Comparison of ENCODE assay signal across 17 cellular contexts in genomic region chr14:89673499-89674225, GRCh38.
DNase-seq lines count a peak whose midpoint lies in the region; ATAC-seq, FAIRE-seq and TF ChIP-seq lines count a peak whose summit lies in the region.
"Had no signal": no experiment of that assay in that cellular context is flagged by ENCODE, and none has a peak within 500 bp of the region (broad histone marks: within the 10 kb centered on the region; RNA-seq: fewer than 3 reads in every experiment).

No MANE protein-coding gene starts in this region.

- no peak for TF ChIP-seq RAD21 in IMR-90 (IDR thresholded peaks at IDR 0.05; ENCODE audit: low read length)

- FAIRE-seq in astrocyte (lab: Jason Lieb, UNC) = no peak

- no peak for TF ChIP-seq POLR2A in IMR-90 (IDR thresholded peaks at IDR 0.05; ENCODE audit: low read depth, low read length)
- TF ChIP-seq POLR2A in lower leg skin (IDR thresholded peaks at IDR 0.05) = no peak

- H3K14ac ChIP-seq in IMR-90 (replicated peaks; ENCODE audit: low read depth, low read length) = no peak overlapping the region

- no peak overlapping the region for H2BK5ac ChIP-seq in IMR-90 (ENCODE audit: low read depth, low read length, poor library complexity, severe bottlenecking)

- H3K4me2 ChIP-seq in IMR-90 (ENCODE audit: low read depth, low read length) = no peak overlapping the region
- no peak overlapping the region for H3K4me2 ChIP-seq in astrocyte (ENCODE audit: low read length)

- H4K5ac ChIP-seq in IMR-90 (ENCODE audit: low read depth, low read length) = no peak overlapping the region

- H4K20me1 ChIP-seq in IMR-90 (ENCODE audit: insufficient read depth, low read length) = no peaks in the 10 kb centered on the region
- H4K20me1 ChIP-seq in astrocyte (ENCODE audit: insufficient read depth, low read length) = no peaks in the 10 kb centered on the region

- intact Hi-C loops in CD4-positive, alpha-beta T cell (cut with DNase I, micrococcal nuclease) = no loop called here
- intact Hi-C loops in IMR-90 (cut with micrococcal nuclease) = no loop called here
- intact Hi-C loops in left colon (cut with DNase I, micrococcal nuclease) = no loop called here
- intact Hi-C loops in lower leg skin (cut with DNase I; ENCODE audit: low total_unique reads) = no loop called here

- DNase-seq in CD4-positive, alpha-beta T cell = peak in 1 of 10 experiments; percentile 13
- DNase-seq in IMR-90 = peak; percentile 66
- peak; percentile 71 for DNase-seq in astrocyte (ENCODE audit: low read depth)
- peak; percentile 40 to 68 for DNase-seq in left colon
- DNase-seq in HPDE6-E6E7 (ENCODE audit: extremely low spot score) = no peak
- DNase-seq in lower leg skin (ENCODE audit: low spot score in 2 of 2) = no peak
- DNase-seq in NCI-H524 (lab: John Stamatoyannopoulos, UW) = no peak
- no peak for DNase-seq in DMS 273 (lab: John Stamatoyannopoulos, UW; ENCODE audit: unreplicated experiment)
- DNase-seq: activated CD4-positive, CD25-positive, alpha-beta regulatory T cell; C1 segment of cervical spinal cord; effector CD4-positive, alpha-beta T cell; hippocampal formation; lower lobe of right lung; NCI-H1048; NCI-H69; occipital lobe had no signal

- no peak overlapping the region for H3K4me3 Mint-ChIP-seq in CD4-positive, alpha-beta T cell
- H3K4me3 Mint-ChIP-seq in astrocyte (ENCODE audit: unreplicated experiment) = no peak overlapping the region

- no peak overlapping the region for H3K27ac ChIP-seq in CD4-positive, alpha-beta T cell (ENCODE audit: low read depth, low read length)
- H3K27ac ChIP-seq in IMR-90 (ENCODE audit: insufficient read depth, low read length) (no peak overlapping the region), astrocyte (ENCODE audit: low read depth, low read length) (no peak overlapping the region)
- H3K27ac ChIP-seq: HL-60, lower lobe of right lung had no signal

- H2BK120ac ChIP-seq in IMR-90 (ENCODE audit: low read depth, low read length) = no peak overlapping the region

- no peak for TF ChIP-seq CTCF in CD4-positive, alpha-beta T cell (IDR thresholded peaks at IDR 0.05)
- no peak for TF ChIP-seq CTCF in IMR-90 (conservative IDR thresholded peaks at IDR 0.05; ENCODE audit: low read depth, low read length)
- TF ChIP-seq CTCF in astrocyte (IDR thresholded peaks at IDR 0.05; ENCODE audit: insufficient read depth, low read depth, low read length) = no peak
- TF ChIP-seq CTCF in lower leg skin (IDR thresholded peaks at IDR 0.05) = no peak

- H3K36me3 Mint-ChIP-seq in CD4-positive, alpha-beta T cell (ENCODE audit: low read depth) = no peaks in the 10 kb centered on the region
- H3K36me3 Mint-ChIP-seq in astrocyte (ENCODE audit: low read depth, unreplicated experiment) = no peaks in the 10 kb centered on the region

- no TSS peak for BruUV-seq in IMR-90 (replicated peaks; lab: Mats Ljungman, UMichigan)

- no peaks in the 10 kb centered on the region for H3K79me1 ChIP-seq in IMR-90 (ENCODE audit: low read depth in 1 of 2, low read length in 2 of 2)

- no peak overlapping the region for H3K4me3 ChIP-seq in IMR-90 (ENCODE audit: insufficient read depth, low read depth, low read length)
- H3K4me3 ChIP-seq in astrocyte (ENCODE audit: insufficient read depth, low read depth, low read length) = no peak overlapping the region
- no peak overlapping the region for H3K4me3 ChIP-seq in lower leg skin (ENCODE audit: low read depth, poor library complexity, severe bottlenecking)
- H3K4me3 ChIP-seq: lower lobe of right lung had no signal

- WGBS in IMR-90 (ENCODE audit: extremely low coverage in 2 of 2, insufficient read length in 1 of 2), 2 experiments = 100% methylated on average over 1 of the region's 7 CpGs; no CpG with 5 or more reads in 1 of the 2 experiments
- WGBS in lower leg skin, 2 donors = 60 to 65% methylated on average over 7 of the region's 7 CpGs

- no peaks in the 10 kb centered on the region for H3K79me2 ChIP-seq in astrocyte (ENCODE audit: insufficient read depth, low read length)

- H3K9me3 Mint-ChIP-seq in CD4-positive, alpha-beta T cell = no peaks in the 10 kb centered on the region
- no peaks in the 10 kb centered on the region for H3K9me3 Mint-ChIP-seq in astrocyte (ENCODE audit: unreplicated experiment)

- peak overlapping the region; percentile 38 for H2AK9ac ChIP-seq in IMR-90 (replicated peaks; ENCODE audit: low read depth, low read length, poor library complexity)

- H3K4ac ChIP-seq in IMR-90 (ENCODE audit: low read depth, low read length) = no peak overlapping the region

- ATAC-seq in CD4-positive, alpha-beta T cell (ENCODE audit: poor library complexity) = peak; percentile 59
- ATAC-seq in IMR-90 (ENCODE audit: low read depth) = peak; percentile 91
- ATAC-seq in left colon = peak; percentile 85
- ATAC-seq: lower lobe of right lung had no signal

- no peaks in the 10 kb centered on the region for H3K27me3 ChIP-seq in CD4-positive, alpha-beta T cell (ENCODE audit: control insufficient read depth, insufficient read depth, low read length)
- H3K27me3 ChIP-seq in IMR-90 (ENCODE audit: control insufficient read depth, insufficient read depth, low read length) (no peaks in the 10 kb centered on the region), astrocyte (ENCODE audit: insufficient read depth, low read length) (no peaks in the 10 kb centered on the region)

- H3K36me3 ChIP-seq in IMR-90 (ENCODE audit: control insufficient read depth, insufficient read depth, low read length) (no peaks in the 10 kb centered on the region), astrocyte (ENCODE audit: insufficient read depth, low read length) (no peaks in the 10 kb centered on the region)
- H3K36me3 ChIP-seq: lower lobe of right lung had no signal

- H3K56ac ChIP-seq in IMR-90 (ENCODE audit: extremely low read depth, insufficient read depth, low read length) = no peak overlapping the region

- POLR2A ChIA-PET in CD4-positive, alpha-beta T cell (lab: Charles Lee) = interaction anchor here (1.2 kb wide), 1 partner anchor 47 kb away, joined by 3 read pairs; no protein-coding TSS in a partner anchor
- POLR2A ChIA-PET in IMR-90 (lab: Charles Lee; ENCODE audit: unreplicated experiment) = no interaction called here

- H2BK20ac ChIP-seq in IMR-90 (ENCODE audit: low read depth, low read length) = 0 out of 2 replicates have a peak overlapping the region, but pooled peaks have one; percentile 0

- H3K27ac Mint-ChIP-seq in CD4-positive, alpha-beta T cell = peak overlapping the region; percentile 50
- no peak overlapping the region for H3K27ac Mint-ChIP-seq in astrocyte (ENCODE audit: unreplicated experiment)

- no peak overlapping the region for H3K23ac ChIP-seq in IMR-90 (ENCODE audit: low read depth, low read length)

- in situ Hi-C loops in IMR-90 (cut with MboI; ENCODE audit: low sequenced_read_pairs) = no loop called here

- H2AFZ ChIP-seq in IMR-90 (replicated peaks; ENCODE audit: low read length, poor library complexity) (peak overlapping the region; percentile 50), astrocyte (ENCODE audit: low read depth, low read length) (no peak overlapping the region)

- H4K91ac ChIP-seq in IMR-90 (ENCODE audit: insufficient read depth, low read depth, low read length) = peak overlapping the region; percentile 8; the same call in 1 of the 2 replicates

- H3K4me1 Mint-ChIP-seq in CD4-positive, alpha-beta T cell (ENCODE audit: low read depth) = peaks cover 49% of the 10 kb centered on the region
- peaks cover 16% of the 10 kb centered on the region for H3K4me1 Mint-ChIP-seq in astrocyte (ENCODE audit: low read depth, unreplicated experiment)

- CTCF ChIA-PET in CD4-positive, alpha-beta T cell (lab: Charles Lee) = interaction anchor here (0.7 kb wide), 1 partner anchor 178 kb away, joined by 3 read pairs; no protein-coding TSS in a partner anchor
- CTCF ChIA-PET in IMR-90 (lab: Yijun Ruan, JAX) = interaction anchor here (0.6 to 1.0 kb wide), 3 partner anchors 27 to 360 kb away, joined by 3 to 4 read pairs (median 3); no protein-coding TSS in a partner anchor

- no peak overlapping the region for H2BK15ac ChIP-seq in IMR-90 (ENCODE audit: low read depth, low read length)

- H3K9me3 ChIP-seq in CD4-positive, alpha-beta T cell (ENCODE audit: control insufficient read depth, low read length) = no peaks in the 10 kb centered on the region
- no peaks in the 10 kb centered on the region for H3K9me3 ChIP-seq in IMR-90 (ENCODE audit: control insufficient read depth, insufficient read depth, low read length)
- H3K9me3 ChIP-seq in astrocyte (ENCODE audit: insufficient read depth, low read depth, low read length) = no peaks in the 10 kb centered on the region
- H3K9me3 ChIP-seq: lower lobe of right lung had no signal

- no peak overlapping the region; a peak in 1 of 4 replicates for H4K8ac ChIP-seq in IMR-90 (ENCODE audit: low read depth in 2 of 2, low read length in 2 of 2)

- peaks cover 2% of the 10 kb centered on the region for H3K4me1 ChIP-seq in IMR-90 (ENCODE audit: control insufficient read depth, insufficient read depth, low read length)
- H3K4me1 ChIP-seq in astrocyte (ENCODE audit: insufficient read depth, low read length) = no peaks in the 10 kb centered on the region
- H3K4me1 ChIP-seq: lower lobe of right lung had no signal

- dilution Hi-C loops in IMR-90 (cut with HindIII; ENCODE audit: low sequenced_read_pairs, unreplicated experiment) = no loop called here

- H3K9me1 ChIP-seq in IMR-90 (ENCODE audit: insufficient read depth, low read length) = no peaks in the 10 kb centered on the region

- no peak overlapping the region for H3K18ac ChIP-seq in IMR-90 (ENCODE audit: low read depth, low read length)

- no peak overlapping the region for H2AK5ac ChIP-seq in IMR-90 (ENCODE audit: low read depth, low read length)

- H3K27me3 Mint-ChIP-seq in CD4-positive, alpha-beta T cell = no peaks in the 10 kb centered on the region
- H3K27me3 Mint-ChIP-seq in astrocyte (ENCODE audit: low read depth, unreplicated experiment) = no peaks in the 10 kb centered on the region

- H3K9ac ChIP-seq in IMR-90 (ENCODE audit: low read depth, low read length) (no peak overlapping the region), astrocyte (ENCODE audit: low read length) (no peak overlapping the region)

TF ChIP-seq in IMR-90, 13 proteins besides CTCF, POLR2A, EP300 and RAD21 (continues in another document):
- TF ChIP-seq MAFK (IDR thresholded peaks at IDR 0.05; ENCODE audit: low read depth, low read length) (no peak), NFE2L2 (IDR thresholded peaks at IDR 0.05; ENCODE audit: low read depth, low read length) (no peak), SMC3 (IDR thresholded peaks at IDR 0.05; ENCODE audit: low read depth, low read length) (no peak), USF2 (IDR thresholded peaks at IDR 0.05; ENCODE audit: low read depth, low read length) (no peak), RFX5 (IDR thresholded peaks at IDR 0.05; ENCODE audit: low read depth, low read length) (no peak), BHLHE40 (IDR thresholded peaks at IDR 0.05; ENCODE audit: low read depth, low read length) (no peak), CHD1 (IDR thresholded peaks at IDR 0.05; ENCODE audit: low read depth, low read length) (no peak)

Comparison
In these comparisons a context has a peak if more than half of its experiments do, and no peak if none do; other contexts are left out.
1. DNase-seq: peak in IMR-90 (single experiment), astrocyte (single experiment) and left colon (2 of 2); none in HPDE6-E6E7 (single experiment), lower leg skin (0 of 2), NCI-H524 (0 of 2) and DMS 273 (single experiment).
2. Peak in every context shown above with its lines, with median percentiles within 50 percentile points of each other: ATAC-seq.